ENCODE assay signal across 22 cellular contexts in genomic region chr2:132950986-132951385, GRCh38.
"Had no signal": no experiment of that assay in that cellular context is flagged by ENCODE, and none has a peak within 500 bp of the region (broad histone marks: within the 10 kb centered on the region; RNA-seq: fewer than 3 reads in every experiment).

No MANE protein-coding gene starts in this region.

- H3K9me3 ChIP-seq: body of pancreas, stomach, suprapubic skin, tibial nerve had no signal

- H3K27me3 Mint-ChIP-seq: activated naive CD8-positive, alpha-beta T cell treated with anti-CD3 and anti-CD28 coated beads, Interleukin-2, amount 50 U/mL, for 24 hours had no signal

- H3K4me3 ChIP-seq: body of pancreas, hepatocyte, stomach, suprapubic skin, tibial nerve had no signal

- H3K27ac ChIP-seq: body of pancreas, hepatocyte, stomach, suprapubic skin, tibial nerve had no signal

- H3K9me3 Mint-ChIP-seq: activated naive CD8-positive, alpha-beta T cell treated with anti-CD3 and anti-CD28 coated beads, Interleukin-2, amount 50 U/mL, for 24 hours; activated T-helper 1 cell treated with anti-CD3 and anti-CD28 coated beads, Interleukin-12 subunit alpha, Interleukin-12 subunit beta, Interleukin-2, Interleukin-4 antibody, amounts not matched to agents 30 ng/mL and 10 ng/mL and 1 ng/mL, durations not matched to agents 14 hours and 24 hours and 36 hours had no signal

- H3K4me3 Mint-ChIP-seq: activated CD8-positive, alpha-beta T cell treated with anti-CD3 and anti-CD28 coated beads, Interleukin-2, amount 10 ng/mL, durations not matched to agents 7 days and 5 days; activated naive CD8-positive, alpha-beta T cell treated with anti-CD3 and anti-CD28 coated beads, Interleukin-2, amount 50 U/mL, for 24 hours; activated T-helper 1 cell treated with anti-CD3 and anti-CD28 coated beads, Interleukin-12 subunit alpha, Interleukin-12 subunit beta, Interleukin-2, Interleukin-4 antibody, amounts not matched to agents 30 ng/mL and 10 ng/mL and 1 ng/mL, durations not matched to agents 14 hours and 24 hours and 36 hours; immature natural killer cell; natural killer cell; stimulated activated effector memory CD8-positive, alpha-beta T cell treated with anti-CD3 and anti-CD28 coated beads, Interleukin-12 subunit alpha, Interleukin-12 subunit beta, amount 100 ng/mL, for 72 hours had no signal

- H3K36me3 Mint-ChIP-seq: immature natural killer cell; natural killer cell; stimulated activated effector memory CD8-positive, alpha-beta T cell treated with anti-CD3 and anti-CD28 coated beads, Interleukin-12 subunit alpha, Interleukin-12 subunit beta, amount 100 ng/mL, for 72 hours had no signal

- H3K27me3 ChIP-seq: body of pancreas, hepatocyte, stomach, suprapubic skin, tibial nerve had no signal

- H3K4me1 Mint-ChIP-seq: activated naive CD8-positive, alpha-beta T cell treated with anti-CD3 and anti-CD28 coated beads, Interleukin-2, amount 50 U/mL, for 24 hours; immature natural killer cell; natural killer cell; stimulated activated effector memory CD8-positive, alpha-beta T cell treated with anti-CD3 and anti-CD28 coated beads, Interleukin-12 subunit alpha, Interleukin-12 subunit beta, amount 100 ng/mL, for 72 hours had no signal

- H2AFZ ChIP-seq: hepatocyte had no signal

- DNase-seq: activated CD4-positive, alpha-beta T cell treated with anti-CD3 and anti-CD28 coated beads for 48 hours; activated CD8-positive, alpha-beta T cell treated with anti-CD3 and anti-CD28 coated beads, Interleukin-2, amount 10 ng/mL, durations not matched to agents 7 days and 5 days; activated gamma-delta T cell; activated naive CD4-positive, alpha-beta T cell treated with anti-CD3 and anti-CD28 coated beads, Interleukin-2, amount 50 U/mL, for 16 hours; activated naive CD8-positive, alpha-beta T cell treated with anti-CD3 and anti-CD28 coated beads, Interleukin-2, amount 50 U/mL, for 24 hours; body of pancreas; foreskin melanocyte; immature natural killer cell; left ventricle myocardium superior; midbrain; natural killer cell; nucleus accumbens; posterior cingulate gyrus; small intestine; stimulated activated CD4-positive, alpha-beta T cell treated with anti-CD3 and anti-CD28 coated beads, Interleukin-2, amount 100 ng/mL, for 24 hours; stomach had no signal

- H3K79me2 ChIP-seq: hepatocyte had no signal

- H3K4me2 ChIP-seq: hepatocyte had no signal

- H3K4me1 ChIP-seq: body of pancreas, stomach, suprapubic skin, tibial nerve had no signal

- H3K27ac Mint-ChIP-seq: activated CD8-positive, alpha-beta T cell treated with anti-CD3 and anti-CD28 coated beads, Interleukin-2, amount 10 ng/mL, durations not matched to agents 7 days and 5 days; activated naive CD8-positive, alpha-beta T cell treated with anti-CD3 and anti-CD28 coated beads, Interleukin-2, amount 50 U/mL, for 24 hours; activated T-helper 1 cell treated with anti-CD3 and anti-CD28 coated beads, Interleukin-12 subunit alpha, Interleukin-12 subunit beta, Interleukin-2, Interleukin-4 antibody, amounts not matched to agents 30 ng/mL and 10 ng/mL and 1 ng/mL, durations not matched to agents 14 hours and 24 hours and 36 hours; immature natural killer cell; natural killer cell; stimulated activated effector memory CD8-positive, alpha-beta T cell treated with anti-CD3 and anti-CD28 coated beads, Interleukin-12 subunit alpha, Interleukin-12 subunit beta, amount 100 ng/mL, for 72 hours had no signal

- ATAC-seq: activated CD8-positive, alpha-beta T cell treated with anti-CD3 and anti-CD28 coated beads, Interleukin-2, amount 10 ng/mL, durations not matched to agents 7 days and 5 days; activated naive CD8-positive, alpha-beta T cell treated with anti-CD3 and anti-CD28 coated beads, Interleukin-2, amount 50 U/mL, for 24 hours; body of pancreas; left ventricle myocardium superior; natural killer cell; sciatic nerve; stimulated activated effector memory CD8-positive, alpha-beta T cell treated with anti-CD3 and anti-CD28 coated beads, Interleukin-12 subunit alpha, Interleukin-12 subunit beta, amount 100 ng/mL, for 72 hours had no signal

- FAIRE-seq: small intestine had no signal

- H3K36me3 ChIP-seq: stomach, suprapubic skin, tibial nerve had no signal
